In genomic region chr4:124903995-124904722, GRCh38 we compare ENCODE assay signal across 8 cellular contexts.
DNase-seq lines count a peak whose midpoint lies in the region; ATAC-seq and TF ChIP-seq lines count a peak whose summit lies in the region.

No MANE protein-coding gene starts in this region.

- intact Hi-C loops in posterior cingulate gyrus (cut with DNase I), result no loop called here

- DNase-seq in EL, result peak; percentile 65
- DNase-seq in NCI-H510A treated with DMSO at 0.1 percent for 48 hours (lab: John Stamatoyannopoulos, UW), result peak; percentile 71
- DNase-seq in progenitor cell of endocrine pancreas (ENCODE audit: low spot score, unreplicated experiment), result no peak
- no peak for DNase-seq in posterior cingulate gyrus
- no peak for DNase-seq in NCI-H2227 treated with DMSO at 0.1 percent for 48 hours (lab: John Stamatoyannopoulos, UW)

- ATAC-seq in esophagus mucosa (peak; percentile 57), HG03469 (IDR thresholded peaks at IDR 0.05; ENCODE audit: unreplicated experiment) (no peak), HG02970 (IDR thresholded peaks at IDR 0.05; ENCODE audit: low FRiP score, unreplicated experiment) (no peak)

- no peaks in the 10 kb centered on the region for H3K27me3 Mint-ChIP-seq in progenitor cell of endocrine pancreas

- no peaks in the 10 kb centered on the region for H3K9me3 Mint-ChIP-seq in progenitor cell of endocrine pancreas (ENCODE audit: low read depth)

- H3K4me3 Mint-ChIP-seq in progenitor cell of endocrine pancreas (ENCODE audit: low read depth), result peak overlapping the region; percentile 55

- no peaks in the 10 kb centered on the region for H3K36me3 Mint-ChIP-seq in progenitor cell of endocrine pancreas (ENCODE audit: insufficient read depth)

- H3K27ac Mint-ChIP-seq in progenitor cell of endocrine pancreas, result peak overlapping the region; percentile 90

- H3K4me1 Mint-ChIP-seq in progenitor cell of endocrine pancreas (ENCODE audit: low read depth), result peaks cover 41% of the 10 kb centered on the region

- TF ChIP-seq CTCF in progenitor cell of endocrine pancreas (IDR thresholded peaks at IDR 0.05; ENCODE audit: unreplicated experiment), result no peak

Comparison
In these comparisons a context has a peak if more than half of its experiments do, and no peak if none do; other contexts are left out.
1. DNase-seq: peak in EL (single experiment) and NCI-H510A treated with DMSO at 0.1 percent for 48 hours (single experiment); none in progenitor cell of endocrine pancreas (single experiment), posterior cingulate gyrus (0 of 10) and NCI-H2227 treated with DMSO at 0.1 percent for 48 hours (single experiment).